ENCODE assay signal across 1 cellular context in the genomic region with DNA sequence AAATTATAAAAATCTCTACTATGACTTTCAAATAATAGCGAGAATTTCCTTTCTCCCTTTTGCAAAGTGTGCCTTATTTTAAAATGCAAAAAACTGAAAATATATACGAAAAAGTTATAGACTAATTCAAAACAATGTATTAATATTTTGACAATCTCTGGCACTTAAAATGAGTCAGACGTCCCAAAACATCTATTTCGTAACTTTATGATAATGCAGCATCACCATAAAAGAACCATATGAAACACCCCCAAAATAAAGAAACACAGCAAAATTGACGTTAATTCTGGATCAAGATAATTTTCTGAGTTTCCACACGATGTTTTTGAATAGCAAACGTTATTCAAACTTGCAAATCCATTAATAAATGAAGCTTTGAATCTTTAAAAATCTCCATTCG.
TF ChIP-seq lines count a peak whose summit lies in the region.

No MANE protein-coding gene starts in this region.

TF ChIP-seq in HEK293, 187 proteins besides CTCF, POLR2A, EP300 and RAD21 (continued from another document):
- TF ChIP-seq, protein P1, sequence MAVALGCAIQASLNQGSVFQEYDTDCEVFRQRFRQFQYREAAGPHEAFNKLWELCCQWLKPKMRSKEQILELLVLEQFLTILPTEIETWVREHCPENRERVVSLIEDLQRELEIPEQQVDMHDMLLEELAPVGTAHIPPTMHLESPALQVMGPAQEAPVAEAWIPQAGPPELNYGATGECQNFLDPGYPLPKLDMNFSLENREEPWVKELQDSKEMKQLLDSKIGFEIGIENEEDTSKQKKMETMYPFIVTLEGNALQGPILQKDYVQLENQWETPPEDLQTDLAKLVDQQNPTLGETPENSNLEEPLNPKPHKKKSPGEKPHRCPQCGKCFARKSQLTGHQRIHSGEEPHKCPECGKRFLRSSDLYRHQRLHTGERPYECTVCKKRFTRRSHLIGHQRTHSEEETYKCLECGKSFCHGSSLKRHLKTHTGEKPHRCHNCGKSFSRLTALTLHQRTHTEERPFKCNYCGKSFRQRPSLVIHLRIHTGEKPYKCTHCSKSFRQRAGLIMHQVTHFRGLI (tag by site-specific recombination; IDR thresholded peaks at IDR 0.05), result no peak
- no peak for TF ChIP-seq ZNF677 (tag by site-specific recombination; IDR thresholded peaks at IDR 0.05)
- TF ChIP-seq ZNF350 (tag by site-specific recombination; IDR thresholded peaks at IDR 0.05), result no peak
- TF ChIP-seq ZBTB8A (tag by site-specific recombination; IDR thresholded peaks at IDR 0.05), result no peak
- TF ChIP-seq MZF1 (tag by site-specific recombination; IDR thresholded peaks at IDR 0.05; ENCODE audit: borderline replicate concordance), result no peak
- TF ChIP-seq, protein P2, sequence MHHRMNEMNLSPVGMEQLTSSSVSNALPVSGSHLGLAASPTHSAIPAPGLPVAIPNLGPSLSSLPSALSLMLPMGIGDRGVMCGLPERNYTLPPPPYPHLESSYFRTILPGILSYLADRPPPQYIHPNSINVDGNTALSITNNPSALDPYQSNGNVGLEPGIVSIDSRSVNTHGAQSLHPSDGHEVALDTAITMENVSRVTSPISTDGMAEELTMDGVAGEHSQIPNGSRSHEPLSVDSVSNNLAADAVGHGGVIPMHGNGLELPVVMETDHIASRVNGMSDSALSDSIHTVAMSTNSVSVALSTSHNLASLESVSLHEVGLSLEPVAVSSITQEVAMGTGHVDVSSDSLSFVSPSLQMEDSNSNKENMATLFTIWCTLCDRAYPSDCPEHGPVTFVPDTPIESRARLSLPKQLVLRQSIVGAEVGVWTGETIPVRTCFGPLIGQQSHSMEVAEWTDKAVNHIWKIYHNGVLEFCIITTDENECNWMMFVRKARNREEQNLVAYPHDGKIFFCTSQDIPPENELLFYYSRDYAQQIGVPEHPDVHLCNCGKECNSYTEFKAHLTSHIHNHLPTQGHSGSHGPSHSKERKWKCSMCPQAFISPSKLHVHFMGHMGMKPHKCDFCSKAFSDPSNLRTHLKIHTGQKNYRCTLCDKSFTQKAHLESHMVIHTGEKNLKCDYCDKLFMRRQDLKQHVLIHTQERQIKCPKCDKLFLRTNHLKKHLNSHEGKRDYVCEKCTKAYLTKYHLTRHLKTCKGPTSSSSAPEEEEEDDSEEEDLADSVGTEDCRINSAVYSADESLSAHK (tag by site-specific recombination; IDR thresholded peaks at IDR 0.05), result no peak
